8 cellular contexts compared by ENCODE assay signal in genomic region chr3:134211797-134212196, GRCh38. TPM values are rescaled to one million over a fixed set of nuclear protein-coding genes. Genes with fewer than 3 reads are reported as not detected.
DNase-seq lines count a peak whose midpoint lies in the region; ATAC-seq and TF ChIP-seq lines count a peak whose summit lies in the region.

No MANE protein-coding gene starts in this region.

- H3K27ac ChIP-seq in brain microvascular endothelial cell (no peak overlapping the region), left lung (no peak overlapping the region)

- in situ Hi-C loops in brain microvascular endothelial cell (cut with HindIII; ENCODE audit: low pct_ligation_motif_present, low sequenced_read_pairs): no loop called here

- H3K4me1 ChIP-seq in left lung: no peaks in the 10 kb centered on the region

- peaks cover 3% of the 10 kb centered on the region for H3K36me3 ChIP-seq in brain microvascular endothelial cell (replicated peaks)
- H3K36me3 ChIP-seq in left lung: peaks cover 0 to 13% of the 10 kb centered on the region in 2 donors

- ATAC-seq in GM18498 (IDR thresholded peaks at IDR 0.05; ENCODE audit: unreplicated experiment) (peak; percentile 79), HG03045 (IDR thresholded peaks at IDR 0.05; ENCODE audit: unreplicated experiment) (peak; percentile 70), left lung (peak; percentile 53)

- intact Hi-C loops in left lung (cut with DNase I): loop anchor here in 1 of 2 donors (5.0 to 10.0 kb wide), 3 partner anchors 91 to 397 kb away; no protein-coding TSS in a partner anchor

- H3K27me3 ChIP-seq in brain microvascular endothelial cell (replicated peaks): no peaks in the 10 kb centered on the region
- no peaks in the 10 kb centered on the region for H3K27me3 ChIP-seq in left lung

- TF ChIP-seq CTCF in AG09309 (IDR thresholded peaks at IDR 0.05; ENCODE audit: control insufficient read depth, insufficient read depth, low read depth, low read length, missing control alignments) (peak; percentile 71), brain microvascular endothelial cell (IDR thresholded peaks at IDR 0.05; ENCODE audit: low read depth, low read length, missing control alignments) (peak; percentile 93), left lung (IDR thresholded peaks at IDR 0.05) (peak; percentile 34 to 51)

- H3K4me3 ChIP-seq in AG09309 (ENCODE audit: control insufficient read depth, low read depth, low read length): no peak overlapping the region
- no peak overlapping the region for H3K4me3 ChIP-seq in brain microvascular endothelial cell (ENCODE audit: low read depth, low read length)
- H3K4me3 ChIP-seq in left lung: no peak overlapping the region

- no peaks in the 10 kb centered on the region for H3K9me3 ChIP-seq in left lung

- no peak for DNase-seq in AG09309 (ENCODE audit: low read depth)
- peak; percentile 3 for DNase-seq in NCI-H446 treated with DMSO at 0.1 percent for 48 hours (lab: John Stamatoyannopoulos, UW)
- DNase-seq in brain microvascular endothelial cell: peak; percentile 64
- DNase-seq in left lung: no peak
- DNase-seq in NCI-H226: no peak
- DNase-seq in GOT3 (lab: John Stamatoyannopoulos, UW): no peak

RNA-seq across cellular contexts. Expression of gene RYK, which starts 38.9 kb away (rescaled TPM):
- 10 to 100 TPM; 44.1 to 44.7 TPM for total RNA-seq in left lung

Comparison
In these comparisons a context has a peak if more than half of its experiments do, and no peak if none do; other contexts are left out.
1. DNase-seq: peak in NCI-H446 treated with DMSO at 0.1 percent for 48 hours (single experiment) and brain microvascular endothelial cell (single experiment); none in AG09309 (single experiment), left lung (0 of 2), NCI-H226 (single experiment) and GOT3 (single experiment).
2. CTCF ChIP-seq: peak in every context shown above with its lines; median percentile 93 in brain microvascular endothelial cell; 71 in AG09309; 42 in left lung.
3. Peak in every context shown above with its lines, with median percentiles within 50 percentile points of each other: ATAC-seq.